Comparison of ENCODE assay signal across 1 cellular context in genomic region chr7:73343671-73344380, GRCh38.
A peak's percentile ranks its signal among the peaks of the same experiment; 100 is the strongest.
TF ChIP-seq lines count a peak whose summit lies in the region.

No MANE protein-coding gene starts in this region.

TF ChIP-seq in HepG2, 621 proteins besides CTCF, POLR2A, EP300 and RAD21 (continued from another document):
- TF ChIP-seq TAF15 (IDR thresholded peaks at IDR 0.05; ENCODE audit: low read depth, low read length, poor library complexity, severe bottlenecking): no peak
- TF ChIP-seq JUND (CRISPR knock-in tag; IDR thresholded peaks at IDR 0.05): no peak
- no peak for TF ChIP-seq ZNF234 (CRISPR knock-in tag; conservative IDR thresholded peaks at IDR 0.05)
- no peak for TF ChIP-seq TOPORS (CRISPR knock-in tag; IDR thresholded peaks at IDR 0.05)
- TF ChIP-seq ZNF335 (CRISPR knock-in tag; IDR thresholded peaks at IDR 0.05): no peak
- peak; percentile 50 for TF ChIP-seq ARID5B (CRISPR knock-in tag; IDR thresholded peaks at IDR 0.05)
- no peak for TF ChIP-seq ZNF597 (CRISPR knock-in tag; IDR thresholded peaks at IDR 0.05)
- TF ChIP-seq ARID3A (IDR thresholded peaks at IDR 0.05; ENCODE audit: low read depth, low read length): no peak
- no peak for TF ChIP-seq ZNF646 (CRISPR knock-in tag; IDR thresholded peaks at IDR 0.05)
- TF ChIP-seq HIC2 (CRISPR knock-in tag; IDR thresholded peaks at IDR 0.05; ENCODE audit: low read depth): peak; percentile 59; the same call in 1 of the 2 replicates
- TF ChIP-seq REST (IDR thresholded peaks at IDR 0.05; ENCODE audit: borderline replicate concordance in 1 of 2, low read depth in 1 of 2, low read length in 2 of 2): no peak
- TF ChIP-seq HNF4A (CRISPR knock-in tag; IDR thresholded peaks at IDR 0.05): peak; percentile 83
- peak; percentile 46; the same call in 1 of the 2 replicates for TF ChIP-seq TFAP4 (IDR thresholded peaks at IDR 0.05; ENCODE audit: borderline replicate concordance, low read depth)
- TF ChIP-seq SMARCC2 (IDR thresholded peaks at IDR 0.05): no peak
- TF ChIP-seq ZKSCAN1 (IDR thresholded peaks at IDR 0.05; ENCODE audit: low read length): no peak
- no peak for TF ChIP-seq ZNF18 (CRISPR knock-in tag; IDR thresholded peaks at IDR 0.05; ENCODE audit: insufficient replicate concordance)
- TF ChIP-seq AHR (CRISPR knock-in tag; IDR thresholded peaks at IDR 0.05): no peak
- TF ChIP-seq TEAD3 (CRISPR knock-in tag; optimal IDR thresholded peaks at IDR 0.05; ENCODE audit: borderline replicate concordance): peak; percentile 43
- TF ChIP-seq CCAR2 (optimal IDR thresholded peaks at IDR 0.05; ENCODE audit: low read depth, low read length): no peak
- TF ChIP-seq KMT2A (CRISPR knock-in tag; IDR thresholded peaks at IDR 0.05): no peak
- no peak for TF ChIP-seq PBX2 (CRISPR knock-in tag; IDR thresholded peaks at IDR 0.05)
- no peak for TF ChIP-seq GABPA (IDR thresholded peaks at IDR 0.05; ENCODE audit: low read depth, low read length)
- no peak for TF ChIP-seq GABPA (CRISPR knock-in tag; IDR thresholded peaks at IDR 0.05; ENCODE audit: low read depth)
- TF ChIP-seq MEIS2 (CRISPR knock-in tag; IDR thresholded peaks at IDR 0.05): no peak
- TF ChIP-seq SSRP1 (CRISPR knock-in tag; IDR thresholded peaks at IDR 0.05): no peak
- no peak for TF ChIP-seq GZF1 (CRISPR knock-in tag; IDR thresholded peaks at IDR 0.05)
